In the genomic region with DNA sequence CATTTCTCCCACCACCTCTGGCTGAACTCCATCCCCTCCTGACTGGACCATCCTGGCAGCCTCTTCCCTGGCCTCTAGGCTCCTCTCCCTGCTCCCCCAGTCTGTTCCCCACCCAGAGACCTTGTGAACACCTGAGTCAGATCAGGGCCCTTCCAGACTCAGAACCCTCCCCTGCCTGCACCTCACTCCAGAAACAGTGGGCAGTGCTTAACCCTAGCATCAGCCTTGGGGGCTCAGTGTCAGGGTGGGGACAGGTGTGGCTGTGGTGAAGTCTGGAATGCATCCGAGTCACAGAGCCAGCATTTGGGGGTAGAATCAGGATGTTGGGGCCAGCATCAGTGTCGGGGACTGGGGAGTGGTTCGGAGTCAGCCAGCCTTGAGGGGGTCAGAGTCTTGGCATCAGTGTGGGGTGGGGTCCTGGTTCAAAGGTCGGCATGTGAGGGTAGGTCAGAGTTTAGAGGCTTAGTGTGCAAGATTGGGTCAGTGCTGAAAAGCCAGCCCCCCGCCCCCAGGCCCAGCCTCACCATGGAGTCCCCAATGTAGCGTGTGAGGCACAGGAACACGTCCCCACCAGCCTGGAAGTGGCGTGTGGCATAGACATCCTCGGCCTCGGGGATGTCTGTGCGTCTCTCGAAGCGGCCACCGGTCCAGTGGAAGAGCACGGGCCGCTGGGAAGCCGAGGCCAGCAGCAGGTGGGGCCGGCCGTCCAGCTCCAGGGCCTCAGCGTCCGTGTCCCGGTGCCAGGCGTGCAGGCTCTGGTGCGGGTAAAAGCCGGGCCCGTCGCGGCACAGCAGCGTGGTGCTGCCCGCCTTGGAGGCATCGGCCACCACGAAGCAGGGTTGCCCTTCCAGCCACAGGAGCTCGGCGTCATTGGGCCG, we compare ENCODE assay signal across 15 cellular contexts. TPM values are rescaled to one million over a fixed set of nuclear protein-coding genes. Genes with fewer than 3 reads are reported as not detected.
DNase-seq lines count a peak whose midpoint lies in the region; ATAC-seq and TF ChIP-seq lines count a peak whose summit lies in the region.
"Had no signal": no experiment of that assay in that cellular context is flagged by ENCODE, and none has a peak within 500 bp of the region (broad histone marks: within the 10 kb centered on the region; RNA-seq: fewer than 3 reads in every experiment).

No MANE protein-coding gene starts in this region.

- H3K4me2 ChIP-seq in GM23248 (ENCODE audit: unreplicated experiment) = no peak overlapping the region

- H3K4me3 ChIP-seq in esophagus squamous epithelium = no peak overlapping the region
- peak overlapping the region in 1 of 4 donors; percentile 16 for H3K4me3 ChIP-seq in sigmoid colon
- H3K4me3 ChIP-seq in GM23248 = no peak overlapping the region
- H3K4me3 ChIP-seq in A673 (ENCODE audit: low read depth, low read length, poor library complexity, severe bottlenecking) = no peak overlapping the region

- no peaks in the 10 kb centered on the region for H3K9me3 ChIP-seq in esophagus squamous epithelium
- H3K9me3 ChIP-seq in sigmoid colon = no peaks in the 10 kb centered on the region
- no peaks in the 10 kb centered on the region for H3K9me3 ChIP-seq in GM23248 (ENCODE audit: low read depth)
- H3K9me3 ChIP-seq in A673 (ENCODE audit: low read depth, low read length, poor library complexity, severe bottlenecking) = no peaks in the 10 kb centered on the region

- in situ Hi-C loops in GM23248 (cut with MboI) = no loop called here

- no peaks in the 10 kb centered on the region for H3K79me2 ChIP-seq in GM23248 (ENCODE audit: insufficient read depth)
- H3K79me2 ChIP-seq: parathyroid adenoma had no signal

- no peaks in the 10 kb centered on the region for H3K9me2 ChIP-seq in GM23248 (ENCODE audit: insufficient read depth)

- H3K27me3 Mint-ChIP-seq in stimulated activated naive CD8-positive, alpha-beta T cell treated with anti-CD3 and anti-CD28 coated beads, Interleukin-15, amount 100 ng/mL, for 72 hours = no peaks in the 10 kb centered on the region

- H3K27ac Mint-ChIP-seq in stimulated activated naive CD8-positive, alpha-beta T cell treated with anti-CD3 and anti-CD28 coated beads, Interleukin-15, amount 100 ng/mL, for 72 hours = peak overlapping the region in 1 of 2 donors; percentile 1
- H3K27ac Mint-ChIP-seq: activated naive CD4-positive, alpha-beta T cell treated with anti-CD3 and anti-CD28 coated beads for 36 hours had no signal

- TF ChIP-seq CTCF in esophagus squamous epithelium (IDR thresholded peaks at IDR 0.05) = no peak
- no peak for TF ChIP-seq CTCF in sigmoid colon (IDR thresholded peaks at IDR 0.05)
- no peak for TF ChIP-seq CTCF in A673 (conservative IDR thresholded peaks at IDR 0.05; ENCODE audit: low read depth, low read length)

- WGBS in esophagus squamous epithelium, 2 donors = 28 to 65% methylated on average over 4 to 16 of the region's 35 CpGs
- WGBS in sigmoid colon, 2 donors = 86 to 89% methylated on average over 35 of the region's 35 CpGs
- WGBS in GM23248 (ENCODE audit: low coverage in 1 of 2, low lambda C conversion rate in 2 of 2, missing lambda C conversion rate in 2 of 2), 2 experiments = 83 to 86% methylated on average over 26 to 35 of the region's 35 CpGs

- no peak overlapping the region for H3K9ac ChIP-seq in GM23248
- H3K9ac ChIP-seq: parathyroid adenoma had no signal

- H3K36me3 ChIP-seq in esophagus squamous epithelium (peaks cover 0 to 12% (median 0%) of the 10 kb centered on the region in 3 donors), sigmoid colon (no peaks in the 10 kb centered on the region), GM23248 (ENCODE audit: low read depth) (no peaks in the 10 kb centered on the region), A673 (ENCODE audit: insufficient read depth, low read length, poor library complexity, severe bottlenecking) (no peaks in the 10 kb centered on the region)

- no peak overlapping the region for H2AFZ ChIP-seq in GM23248
- H2AFZ ChIP-seq: parathyroid adenoma had no signal

- peaks cover 18% of the 10 kb centered on the region for H3K4me1 Mint-ChIP-seq in stimulated activated naive CD8-positive, alpha-beta T cell treated with anti-CD3 and anti-CD28 coated beads, Interleukin-15, amount 100 ng/mL, for 72 hours

- no peak for DNase-seq in stimulated activated naive CD8-positive, alpha-beta T cell treated with anti-CD3 and anti-CD28 coated beads, Interleukin-15, amount 100 ng/mL, for 72 hours
- no peak for DNase-seq in stimulated activated naive CD8-positive, alpha-beta T cell treated with anti-CD3 and anti-CD28 coated beads, Interleukin-15, Interleukin-2, amounts not matched to agents 100 U/mL and 50 U/mL, for 24 hours
- DNase-seq in esophagus squamous epithelium (lab: John Stamatoyannopoulos, UW) = no peak
- no peak for DNase-seq in sigmoid colon
- DNase-seq in H4 (ENCODE audit: low spot score) = no peak
- no peak for DNase-seq in GM23248
- DNase-seq in A673 (ENCODE audit: low spot score) = no peak
- DNase-seq: activated naive CD4-positive, alpha-beta T cell treated with anti-CD3 and anti-CD28 coated beads for 36 hours; NCI-H1694; NCI-H524 treated with DMSO at 0.1 percent for 48 hours; PC-3; stimulated activated CD4-positive, alpha-beta T cell treated with anti-CD3 and anti-CD28 coated beads, Interleukin-12 subunit alpha, Interleukin-12 subunit beta, amount 100 ng/mL, for 4 hours had no signal

- ATAC-seq in stimulated activated naive CD8-positive, alpha-beta T cell treated with anti-CD3 and anti-CD28 coated beads, Interleukin-15, amount 100 ng/mL, for 72 hours = no peak
- ATAC-seq in stimulated activated naive CD8-positive, alpha-beta T cell treated with anti-CD3 and anti-CD28 coated beads, Interleukin-15, Interleukin-2, amounts not matched to agents 100 U/mL and 50 U/mL, for 24 hours = no peak
- no peak for ATAC-seq in activated CD4-positive, CD25-positive, alpha-beta regulatory T cell treated with anti-CD3 and anti-CD28 coated beads, Interleukin-2, amount 50 U/mL, for 24 hours
- ATAC-seq: PC-3 had no signal

- no peak for TF ChIP-seq POLR2A in esophagus squamous epithelium (IDR thresholded peaks at IDR 0.05)
- TF ChIP-seq POLR2A in sigmoid colon (IDR thresholded peaks at IDR 0.05) = no peak

- H3K27me3 ChIP-seq in esophagus squamous epithelium = no peaks in the 10 kb centered on the region
- no peaks in the 10 kb centered on the region for H3K27me3 ChIP-seq in sigmoid colon
- H3K27me3 ChIP-seq in GM23248 (replicated peaks; ENCODE audit: insufficient read depth) = no peaks in the 10 kb centered on the region
- H3K27me3 ChIP-seq in A673 (replicated peaks; ENCODE audit: insufficient read depth, low read depth, low read length, poor library complexity) = no peaks in the 10 kb centered on the region

- H3F3A ChIP-seq in GM23248 (ENCODE audit: insufficient read depth) = no peaks in the 10 kb centered on the region

- H3K9me3 Mint-ChIP-seq in stimulated activated naive CD8-positive, alpha-beta T cell treated with anti-CD3 and anti-CD28 coated beads, Interleukin-15, amount 100 ng/mL, for 72 hours = no peaks in the 10 kb centered on the region
- H3K9me3 Mint-ChIP-seq: activated naive CD4-positive, alpha-beta T cell treated with anti-CD3 and anti-CD28 coated beads for 36 hours had no signal

- POLR2A ChIA-PET in A673 (lab: Charles Lee; ENCODE audit: low non-redundant PET) = no interaction called here

- no TSS peak for BruUV-seq in A673 (replicated peaks; lab: Mats Ljungman, UMichigan)

- intact Hi-C loops in esophagus squamous epithelium (cut with DNase I) (no loop called here), sigmoid colon (cut with DNase I) (loop anchor here (10.0 kb wide), 1 partner anchor 151 kb away; no protein-coding TSS in a partner anchor), A673 (cut with micrococcal nuclease; ENCODE audit: unreplicated experiment) (no loop called here)

- no peak for TF ChIP-seq EP300 in sigmoid colon (IDR thresholded peaks at IDR 0.05)

- peak overlapping the region; percentile 7 to 27 for H3K4me3 Mint-ChIP-seq in stimulated activated naive CD8-positive, alpha-beta T cell treated with anti-CD3 and anti-CD28 coated beads, Interleukin-15, amount 100 ng/mL, for 72 hours
- H3K4me3 Mint-ChIP-seq: activated naive CD4-positive, alpha-beta T cell treated with anti-CD3 and anti-CD28 coated beads for 36 hours had no signal

- H3K4me1 ChIP-seq in esophagus squamous epithelium (peaks cover 44 to 76% (median 60%) of the 10 kb centered on the region in 3 donors), sigmoid colon (peaks cover 0 to 20% (median 10%) of the 10 kb centered on the region in 4 donors), GM23248 (ENCODE audit: insufficient read depth) (peaks cover 12% of the 10 kb centered on the region), A673 (ENCODE audit: insufficient read depth, low read length, poor library complexity, severe bottlenecking) (peaks cover 11% of the 10 kb centered on the region)

- H3K27ac ChIP-seq in esophagus squamous epithelium (peak overlapping the region; percentile 80 to 95 (median 92)), sigmoid colon (peak overlapping the region; percentile 78 to 89 (median 84)), GM23248 (no peak overlapping the region), A673 (ENCODE audit: low read depth, low read length, poor library complexity, severe bottlenecking) (no peak overlapping the region)

- no peaks in the 10 kb centered on the region for H4K20me1 ChIP-seq in GM23248 (ENCODE audit: insufficient read depth)

- CTCF ChIA-PET in A673 (lab: Charles Lee) = no interaction called here

RNA-seq across cellular contexts. Expression of a gene that starts 8.9 kb away (rescaled TPM):
- total RNA-seq in esophagus squamous epithelium (1 to 10 TPM; 1.3 to 8.2 (median 1.6) TPM), sigmoid colon (10 to 100 TPM; 29.0 to 47.1 (median 35.1) TPM), A673 (2021) (not detected in 2 replicates)
- polyA plus RNA-seq in sigmoid colon (10 to 100 TPM in 1 of 3 donors, 1 to 10 TPM in 2; 4.2 to 35.7 (median 9.0) TPM), GM23248 (2016; fragmentation: Nextera tagmentation; extraction: Ambion mirVana) (0.06 and 0.49 TPM in 2 replicates)
- not detected in 2 replicates for total RNA-seq in H4 (2014; rRNA removed; shearing (Covaris generic))
- total RNA-seq in GM23248 (2014; rRNA removed; shearing (Covaris generic)) = 0.86 TPM in 1 of 2 replicates, not detected in the other
- total RNA-seq: endothelial cell of umbilical vein had no signal
- polyA plus RNA-seq: endothelial cell of umbilical vein had no signal

RNA-seq across cellular contexts. Expression of a gene that starts 10.4 kb away (rescaled TPM):
- total RNA-seq in esophagus squamous epithelium = 100 to 1,000 TPM; 282 to 837 (median 489) TPM
- total RNA-seq in sigmoid colon = 10 to 100 TPM in 2 of 4 donors, 1 to 10 TPM in 2; 3.7 to 15.3 (median 8.2) TPM
- 1,000 to 10,000 TPM; 2,472 to 3,333 (median 2,871) TPM for polyA plus RNA-seq in sigmoid colon
- not detected in 2 replicates for total RNA-seq in H4 (2014; rRNA removed; shearing (Covaris generic))
- total RNA-seq in GM23248 (2014; rRNA removed; shearing (Covaris generic)) = not detected in 2 replicates
- not detected in 2 replicates for polyA plus RNA-seq in GM23248 (2016; fragmentation: Nextera tagmentation; extraction: Ambion mirVana)
- not detected in 2 replicates for total RNA-seq in A673 (2021)
- total RNA-seq: activated naive CD4-positive, alpha-beta T cell treated with anti-CD3 and anti-CD28 coated beads for 36 hours; endothelial cell of umbilical vein had no signal
- polyA plus RNA-seq: endothelial cell of umbilical vein had no signal

RNA-seq across cellular contexts. Expression of a gene that starts 12.6 kb away (rescaled TPM):
- total RNA-seq in esophagus squamous epithelium (10 to 100 TPM in 2 of 4 donors, 1 to 10 TPM in 1, not detected in 1; 3.9 to 29.9 (median 10.1) TPM), sigmoid colon (100 to 1,000 TPM in 1 of 4 donors, 10 to 100 TPM in 3; 39.1 to 107 (median 44.6) TPM), A673 (2021) (0.98 TPM in 1 of 2 replicates, not detected in the other)
- polyA plus RNA-seq in sigmoid colon (10 to 100 TPM in 2 of 3 donors, 1 to 10 TPM in 1; 6.0 to 57.7 (median 15.0) TPM), GM23248 (2016; fragmentation: Nextera tagmentation; extraction: Ambion mirVana) (1.2 and 1.9 TPM in 2 replicates)
- not detected in 2 replicates for total RNA-seq in H4 (2014; rRNA removed; shearing (Covaris generic))
- total RNA-seq in GM23248 (2014; rRNA removed; shearing (Covaris generic)) = 0.43 TPM in 1 of 2 replicates, not detected in the other
- total RNA-seq: endothelial cell of umbilical vein, PC-3 had no signal
- polyA plus RNA-seq: endothelial cell of umbilical vein had no signal

RNA-seq across cellular contexts. Expression of a gene that starts 17.1 kb away (rescaled TPM):
- not detected for total RNA-seq in esophagus squamous epithelium
- total RNA-seq in sigmoid colon = 1 to 10 TPM in 1 of 4 donors, not detected in 3; 3.3 TPM
- 1 to 10 TPM in 1 of 3 donors, not detected in 2; 1.7 TPM for polyA plus RNA-seq in sigmoid colon
- total RNA-seq in H4 (2014; rRNA removed; shearing (Covaris generic)) = 0.14 TPM in 1 of 2 replicates, not detected in the other
- total RNA-seq in GM23248 (2014; rRNA removed; shearing (Covaris generic)) = not detected in 2 replicates
- not detected in 2 replicates for polyA plus RNA-seq in GM23248 (2016; fragmentation: Nextera tagmentation; extraction: Ambion mirVana)
- total RNA-seq in A673 (2021) = 0.56 and 0.85 TPM in 2 replicates
- total RNA-seq: endothelial cell of umbilical vein, PC-3 had no signal
- polyA plus RNA-seq: endothelial cell of umbilical vein had no signal

RNA-seq across cellular contexts. Expression of a gene that starts 28.6 kb away (rescaled TPM):
- total RNA-seq in esophagus squamous epithelium (100 to 1,000 TPM in 1 of 4 donors, 10 to 100 TPM in 3; 39.3 to 146 (median 45.7) TPM), sigmoid colon (10 to 100 TPM; 20.1 to 32.4 (median 28.8) TPM), A673 (2021) (12.7 and 13.6 TPM in 2 replicates)
- polyA plus RNA-seq in sigmoid colon (100 to 1,000 TPM in 1 of 3 donors, 10 to 100 TPM in 2; 18.5 to 102 (median 27.0) TPM), GM23248 (2016; fragmentation: Nextera tagmentation; extraction: Ambion mirVana) (496 and 515 TPM in 2 replicates)
- total RNA-seq in H4 (2014; rRNA removed; shearing (Covaris generic)) = 173 and 209 TPM in 2 replicates
- 209 and 233 TPM in 2 replicates for total RNA-seq in GM23248 (2014; rRNA removed; shearing (Covaris generic))

Comparison
In these comparisons a context has a peak if more than half of its experiments do, and no peak if none do; other contexts are left out.
1. H3K27ac ChIP-seq: peak in esophagus squamous epithelium (4 of 4) and sigmoid colon (4 of 4); none in GM23248 (single experiment) and A673 (single experiment).
2. RNA of a gene that starts 10.4 kb away (total RNA-seq): 282 to 837 TPM in esophagus squamous epithelium; 3.7 to 15.3 TPM in sigmoid colon, not detected in A673, not detected in H4 and not detected in GM23248; every median in the first group is over 10 times any median in the second.